34 cellular contexts compared by ENCODE assay signal in genomic region chr11:5887172-5887571, GRCh38.
"Had no signal": no experiment of that assay in that cellular context is flagged by ENCODE, and none has a peak within 500 bp of the region (broad histone marks: within the 10 kb centered on the region; RNA-seq: fewer than 3 reads in every experiment).

No MANE protein-coding gene starts in this region.

- H3K4me3 ChIP-seq: MG63 had no signal

- H3K27me3 ChIP-seq: MG63 had no signal

- H3K36me3 ChIP-seq: MG63 had no signal

- DNase-seq: Karpas-422, Kasumi-1, MG63, MM.1S, MV-4-11, NCI-H1048, NCI-H1092, NCI-H1092 treated with DMSO at 0.1 percent for 48 hours, NCI-H1105, NCI-H1105 treated with DMSO at 0.1 percent for 48 hours, NCI-H1417, NCI-H1417 treated with DMSO at 0.1 percent for 48 hours, NCI-H1436, NCI-H1436 treated with DMSO at 0.1 percent for 48 hours, NCI-H146, NCI-H1694, NCI-H1694 treated with DMSO at 0.1 percent for 48 hours, NCI-H187, NCI-H187 treated with DMSO at 0.1 percent for 48 hours, NCI-H1930, NCI-H2029, NCI-H2029 treated with DMSO at 0.1 percent for 48 hours, NCI-H2081, NCI-H2081 treated with DMSO at 0.1 percent for 48 hours, NCI-H2107, NCI-H2171, NCI-H2171 treated with DMSO at 0.1 percent for 48 hours, NCI-H2227 treated with DMSO at 0.1 percent for 48 hours, NCI-H226, NCI-H345, NCI-H446, NCI-H446 treated with DMSO at 0.1 percent for 48 hours, NCI-H510A, NCI-H510A treated with DMSO at 0.1 percent for 48 hours had no signal

- H3K9me3 ChIP-seq: MG63 had no signal
